In the genomic region with DNA sequence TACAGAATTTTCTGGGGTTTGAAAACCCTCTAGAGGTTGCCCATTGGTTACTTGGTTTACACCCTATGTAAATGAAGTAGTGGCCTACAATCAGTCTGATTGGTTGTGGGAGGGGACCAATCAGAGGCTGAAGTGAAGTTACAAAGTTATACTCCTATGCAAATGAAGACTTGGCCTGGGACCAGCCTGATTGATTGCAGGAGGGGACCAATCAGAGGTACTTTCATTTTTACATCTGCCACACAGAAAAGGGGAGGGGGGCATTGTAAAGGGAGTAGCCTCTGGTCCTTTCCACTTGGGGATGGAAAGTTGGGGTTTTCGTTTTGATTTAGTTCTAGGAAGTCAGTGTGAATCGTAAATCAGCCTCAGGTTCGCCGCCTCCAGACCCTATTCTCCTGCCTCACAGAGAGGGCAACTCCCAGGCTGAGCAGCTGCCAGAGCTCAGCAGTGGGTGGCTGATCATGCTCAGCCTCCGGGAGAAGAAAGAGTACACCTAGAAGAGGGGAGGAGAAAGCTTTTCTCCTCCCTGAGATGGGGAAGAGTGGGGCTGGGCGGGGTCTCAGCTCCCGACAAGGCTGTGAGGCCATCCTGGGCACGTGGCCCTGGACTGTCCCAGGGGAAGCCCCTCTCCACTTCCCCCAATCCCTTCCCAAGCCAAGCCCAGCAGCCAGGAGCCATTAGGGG, we compare ENCODE assay signal across 15 cellular contexts.
DNase-seq lines count a peak whose midpoint lies in the region; ATAC-seq and TF ChIP-seq lines count a peak whose summit lies in the region.
"Had no signal": no experiment of that assay in that cellular context is flagged by ENCODE, and none has a peak within 500 bp of the region (broad histone marks: within the 10 kb centered on the region; RNA-seq: fewer than 3 reads in every experiment).

No MANE protein-coding gene starts in this region.

- DNase-seq in activated naive CD4-positive, alpha-beta T cell treated with Interleukin-2 at 50 U/mL for 16 hours, result peak; percentile 14
- no peak for DNase-seq in activated naive CD4-positive, alpha-beta T cell treated with anti-CD3 and anti-CD28 coated beads for 36 hours
- DNase-seq in NCI-H1436 treated with DMSO at 0.1 percent for 48 hours (lab: John Stamatoyannopoulos, UW) (peak; percentile 30), fibroblast of mammary gland (ENCODE audit: low read depth) (peak; percentile 6), NCI-H1417 treated with DMSO at 0.1 percent for 48 hours (lab: John Stamatoyannopoulos, UW) (no peak), DMS153 (lab: John Stamatoyannopoulos, UW) (no peak)
- peak; percentile 5 for DNase-seq in stimulated activated naive CD8-positive, alpha-beta T cell treated with anti-CD3 and anti-CD28 coated beads, Interleukin-15, Interleukin-2, amounts not matched to agents 100 U/mL and 50 U/mL, for 24 hours
- DNase-seq in NK-92 treated with Interleukin-12 subunit alpha and Interleukin-12 subunit beta, amount 100 ng/mL, for 24 hours (lab: John Stamatoyannopoulos, UW), result no peak
- DNase-seq: activated CD4-positive, alpha-beta T cell treated with anti-CD3 and anti-CD28 coated beads for 1 hour; activated naive CD4-positive, alpha-beta T cell treated with anti-CD3 and anti-CD28 coated beads, Interleukin-2, amount 10 ng/mL, durations not matched to agents 7 days and 5 days; DMS 273 treated with DMSO at 0.1 percent for 48 hours; NCI-H1105; Peyer's patch had no signal

- H3K9me3 Mint-ChIP-seq in activated naive CD4-positive, alpha-beta T cell treated with anti-CD3 and anti-CD28 coated beads for 36 hours, result no peaks in the 10 kb centered on the region
- H3K9me3 Mint-ChIP-seq: activated naive CD4-positive, alpha-beta T cell treated with anti-CD3 and anti-CD28 coated beads, Interleukin-2, amount 10 ng/mL, durations not matched to agents 7 days and 5 days had no signal

- peaks cover 4% of the 10 kb centered on the region for H3K4me1 Mint-ChIP-seq in activated naive CD4-positive, alpha-beta T cell treated with anti-CD3 and anti-CD28 coated beads for 36 hours (ENCODE audit: low read depth)
- H3K4me1 Mint-ChIP-seq: activated naive CD4-positive, alpha-beta T cell treated with anti-CD3 and anti-CD28 coated beads, Interleukin-2, amount 10 ng/mL, durations not matched to agents 7 days and 5 days had no signal

- no peak overlapping the region for H3K27ac Mint-ChIP-seq in activated naive CD4-positive, alpha-beta T cell treated with anti-CD3 and anti-CD28 coated beads for 36 hours
- H3K27ac Mint-ChIP-seq: activated naive CD4-positive, alpha-beta T cell treated with anti-CD3 and anti-CD28 coated beads, Interleukin-2, amount 10 ng/mL, durations not matched to agents 7 days and 5 days had no signal

- intact Hi-C loops in activated naive CD4-positive, alpha-beta T cell treated with anti-CD3 and anti-CD28 coated beads for 36 hours (cut with micrococcal nuclease), result no loop called here

- no peak overlapping the region for H3K4me3 Mint-ChIP-seq in activated naive CD4-positive, alpha-beta T cell treated with anti-CD3 and anti-CD28 coated beads for 36 hours
- H3K4me3 Mint-ChIP-seq: activated naive CD4-positive, alpha-beta T cell treated with anti-CD3 and anti-CD28 coated beads, Interleukin-2, amount 10 ng/mL, durations not matched to agents 7 days and 5 days had no signal

- H3K36me3 Mint-ChIP-seq in activated naive CD4-positive, alpha-beta T cell treated with anti-CD3 and anti-CD28 coated beads for 36 hours (ENCODE audit: low read depth), result no peaks in the 10 kb centered on the region
- H3K36me3 Mint-ChIP-seq: activated naive CD4-positive, alpha-beta T cell treated with anti-CD3 and anti-CD28 coated beads, Interleukin-2, amount 10 ng/mL, durations not matched to agents 7 days and 5 days had no signal

- CTCF ChIA-PET in activated naive CD4-positive, alpha-beta T cell treated with anti-CD3 and anti-CD28 coated beads for 36 hours (lab: Charles Lee), result no interaction called here

- no peak overlapping the region for H3K4me3 ChIP-seq in fibroblast of mammary gland (ENCODE audit: control insufficient read depth, low read depth, low read length)
- H3K4me3 ChIP-seq: gastroesophageal sphincter, Peyer's patch, smooth muscle cell had no signal

- peak; percentile 77 for ATAC-seq in stimulated activated naive CD8-positive, alpha-beta T cell treated with anti-CD3 and anti-CD28 coated beads, Interleukin-15, Interleukin-2, amounts not matched to agents 100 U/mL and 50 U/mL, for 24 hours
- ATAC-seq: gastroesophageal sphincter had no signal

- peaks cover 3% of the 10 kb centered on the region for H3K27me3 Mint-ChIP-seq in activated naive CD4-positive, alpha-beta T cell treated with anti-CD3 and anti-CD28 coated beads for 36 hours (ENCODE audit: low read depth)

- TF ChIP-seq CTCF in fibroblast of mammary gland (conservative IDR thresholded peaks at IDR 0.05; ENCODE audit: control insufficient read depth, insufficient read depth, low read depth, low read length), result no peak

Comparison
In these comparisons a context has a peak if more than half of its experiments do, and no peak if none do; other contexts are left out.
1. DNase-seq: peak in activated naive CD4-positive, alpha-beta T cell treated with Interleukin-2 at 50 U/mL for 16 hours (single experiment), NCI-H1436 treated with DMSO at 0.1 percent for 48 hours (single experiment), fibroblast of mammary gland (single experiment) and stimulated activated naive CD8-positive, alpha-beta T cell treated with anti-CD3 and anti-CD28 coated beads, Interleukin-15, Interleukin-2, amounts not matched to agents 100 U/mL and 50 U/mL, for 24 hours (single experiment); none in activated naive CD4-positive, alpha-beta T cell treated with anti-CD3 and anti-CD28 coated beads for 36 hours (single experiment), NK-92 treated with Interleukin-12 subunit alpha and Interleukin-12 subunit beta, amount 100 ng/mL, for 24 hours (single experiment), NCI-H1417 treated with DMSO at 0.1 percent for 48 hours (single experiment) and DMS153 (single experiment).